In genomic region chr20:3470208-3470626, GRCh38 we compare ENCODE assay signal across 8 cellular contexts. TPM values are rescaled to one million over a fixed set of nuclear protein-coding genes. Genes with fewer than 3 reads are reported as not detected.
DNase-seq lines count a peak whose midpoint lies in the region; ATAC-seq and TF ChIP-seq lines count a peak whose summit lies in the region.

No MANE protein-coding gene starts in this region.

- no peaks in the 10 kb centered on the region for H3K9me3 ChIP-seq in DND-41 (ENCODE audit: insufficient read depth, low read length, severe bottlenecking)
- H3K9me3 ChIP-seq in SJCRH30 (replicated peaks): no peaks in the 10 kb centered on the region
- H3K9me3 ChIP-seq in fibroblast of lung (ENCODE audit: control insufficient read depth, insufficient read depth, low read depth, low read length): no peaks in the 10 kb centered on the region
- H3K9me3 ChIP-seq in prostate gland: no peaks in the 10 kb centered on the region

- WGBS in prostate gland: 41% methylated on average over 13 of the region's 13 CpGs

- H4K20me1 ChIP-seq in DND-41 (ENCODE audit: insufficient read depth, low read length) (peaks cover 9% of the 10 kb centered on the region; the same call in 1 of the 2 replicates), fibroblast of lung (ENCODE audit: control insufficient read depth, extremely low read depth, insufficient read depth, low read length) (no peaks in the 10 kb centered on the region)

- H2AFZ ChIP-seq in DND-41 (ENCODE audit: low read depth, low read length) (peak overlapping the region; percentile 99), fibroblast of lung (ENCODE audit: low read length) (peak overlapping the region; percentile 46)

- DNase-seq in DND-41: no peak
- no peak for DNase-seq in SJCRH30
- DNase-seq in fibroblast of lung (ENCODE audit: low read depth in 2 of 2): no peak
- DNase-seq in prostate gland (ENCODE audit: low spot score): no peak
- DNase-seq in HCEC 1CT: no peak

- peaks cover 28% of the 10 kb centered on the region for H3K4me1 ChIP-seq in DND-41 (ENCODE audit: insufficient read depth, low read length)
- peaks cover 5% of the 10 kb centered on the region; the same call in 1 of the 2 replicates for H3K4me1 ChIP-seq in SJCRH30
- peaks cover 5% of the 10 kb centered on the region for H3K4me1 ChIP-seq in fibroblast of lung (ENCODE audit: control insufficient read depth, extremely low read depth, insufficient read depth, low read length)
- peaks cover 6% of the 10 kb centered on the region for H3K4me1 ChIP-seq in prostate gland (replicated peaks)

- H3K4me3 ChIP-seq in DND-41 (ENCODE audit: low read depth in 1 of 2, low read length in 2 of 2): peak overlapping the region; percentile 56 to 79; a peak in 3 of 4 replicates
- peak overlapping the region; percentile 83 for H3K4me3 ChIP-seq in SJCRH30
- peak overlapping the region; percentile 74 to 88 (median 86) for H3K4me3 ChIP-seq in fibroblast of lung (replicated peaks in 1 of 4; ENCODE audit: control extremely low read depth in 1 of 4, insufficient read depth in 1 of 4, low read depth in 3 of 4, low read length in 4 of 4)
- peak overlapping the region; percentile 92 to 98 for H3K4me3 ChIP-seq in prostate gland

- no peaks in the 10 kb centered on the region; the same call in 1 of the 2 replicates for H3K36me3 ChIP-seq in DND-41 (ENCODE audit: insufficient read depth, low read length)
- H3K36me3 ChIP-seq in SJCRH30: no peaks in the 10 kb centered on the region
- no peaks in the 10 kb centered on the region for H3K36me3 ChIP-seq in fibroblast of lung (ENCODE audit: control insufficient read depth, insufficient read depth, low read length)
- no peaks in the 10 kb centered on the region for H3K36me3 ChIP-seq in prostate gland

- ATAC-seq in DND-41 (ENCODE audit: insufficient read depth, low read depth) (no peak), GM18505 (IDR thresholded peaks at IDR 0.05; ENCODE audit: unreplicated experiment) (no peak), HG02623 (IDR thresholded peaks at IDR 0.05; ENCODE audit: unreplicated experiment) (no peak), HG03039 (IDR thresholded peaks at IDR 0.05; ENCODE audit: unreplicated experiment) (no peak)

- peak overlapping the region; percentile 95 for H3K4me2 ChIP-seq in DND-41 (ENCODE audit: insufficient read depth, low read length)
- peak overlapping the region; percentile 73 for H3K4me2 ChIP-seq in fibroblast of lung (ENCODE audit: extremely low read depth, insufficient read depth, low read length)

- H3K27ac ChIP-seq in DND-41 (ENCODE audit: low read length): peak overlapping the region; percentile 57
- H3K27ac ChIP-seq in SJCRH30: peak overlapping the region; percentile 58
- H3K27ac ChIP-seq in fibroblast of lung (ENCODE audit: insufficient read depth, low read length): peak overlapping the region; percentile 62
- H3K27ac ChIP-seq in prostate gland: peak overlapping the region; percentile 69 to 83

- H3K27me3 ChIP-seq in DND-41 (ENCODE audit: insufficient read depth, low read length, poor library complexity) (peaks cover 42% of the 10 kb centered on the region), SJCRH30 (no peaks in the 10 kb centered on the region), fibroblast of lung (ENCODE audit: control insufficient read depth, insufficient read depth, low read length) (peaks cover 9% of the 10 kb centered on the region), prostate gland (replicated peaks; ENCODE audit: insufficient read depth) (no peaks in the 10 kb centered on the region)

- H3K9ac ChIP-seq in DND-41 (ENCODE audit: low read depth, low read length) (peak overlapping the region; percentile 78), fibroblast of lung (ENCODE audit: insufficient read depth, low read length) (peak overlapping the region; percentile 74)

- H3K79me2 ChIP-seq in DND-41 (ENCODE audit: insufficient read depth, low read length) (no peaks in the 10 kb centered on the region), fibroblast of lung (ENCODE audit: control insufficient read depth, insufficient read depth, low read length) (peaks cover 23% of the 10 kb centered on the region)

- intact Hi-C loops in prostate gland (cut with DNase I): loop anchor here (5.0 kb wide), 1 partner anchor 63 kb away; the partner anchor contains the start of gene DNAAF9

- TF ChIP-seq CTCF in DND-41 (IDR thresholded peaks at IDR 0.05; ENCODE audit: borderline replicate concordance, extremely low read depth, low read length, poor library complexity, severe bottlenecking): no peak
- no peak for TF ChIP-seq CTCF in fibroblast of lung (conservative IDR thresholded peaks at IDR 0.05 in 1 of 2, IDR thresholded peaks at IDR 0.05 in 1 of 2; ENCODE audit: low read depth in 1 of 2, low read length in 2 of 2)
- TF ChIP-seq CTCF in prostate gland (IDR thresholded peaks at IDR 0.05): no peak

- TF ChIP-seq POLR2A in prostate gland (IDR thresholded peaks at IDR 0.05): no peak
- TF ChIP-seq POLR2A in GM18505 (IDR thresholded peaks at IDR 0.05; ENCODE audit: borderline replicate concordance, extremely low read depth, insufficient read depth, insufficient read length): no peak

RNA-seq across cellular contexts. Expression of gene ATRN, which starts 0.6 kb away (rescaled TPM):
- total RNA-seq in SJCRH30 (2014; rRNA removed; shearing (Covaris generic)): 27.0 and 27.9 TPM in 2 replicates
- total RNA-seq in fibroblast of lung: 24.1 and 30.6 TPM in 2 replicates
- 40.9 and 48.8 TPM in 2 replicates for polyA plus RNA-seq in fibroblast of lung
- polyA plus RNA-seq in fibroblast of lung (2012): 21.8 and 28.0 TPM in 2 replicates
- 45.9 and 54.5 TPM in 2 replicates for polyA minus RNA-seq in fibroblast of lung (ENCODE audit: low replicate concordance)
- 10 to 100 TPM; 34.6 to 38.1 TPM for total RNA-seq in prostate gland
